Comparison of ENCODE assay signal across 9 cellular contexts in genomic region chr3:11568503-11569155, GRCh38.
DNase-seq lines count a peak whose midpoint lies in the region; ATAC-seq and TF ChIP-seq lines count a peak whose summit lies in the region.
"Had no signal": no experiment of that assay in that cellular context is flagged by ENCODE, and none has a peak within 500 bp of the region (broad histone marks: within the 10 kb centered on the region; RNA-seq: fewer than 3 reads in every experiment).

No MANE protein-coding gene starts in this region.

- H3K4me3 ChIP-seq in gastroesophageal sphincter (peak overlapping the region; percentile 19 to 39), trophoblast cell (ENCODE audit: low read depth, low read length) (no peak overlapping the region)

- peak overlapping the region; percentile 18 for H2BK120ac ChIP-seq in trophoblast cell (ENCODE audit: insufficient read depth, low read length, poor library complexity)

- H3K9me3 ChIP-seq in gastroesophageal sphincter (no peaks in the 10 kb centered on the region), trophoblast cell (ENCODE audit: insufficient read depth, low read depth, low read length) (no peaks in the 10 kb centered on the region)

- H4K8ac ChIP-seq in trophoblast cell (ENCODE audit: low read depth, low read length) = no peak overlapping the region

- WGBS in gastroesophageal sphincter (ENCODE audit: low coverage in 1 of 2), 2 donors = 27 to 34% methylated on average over 5 to 9 of the region's 29 CpGs
- no CpG with 5 or more reads among the region's 29 CpGs for WGBS in trophoblast cell (ENCODE audit: extremely low coverage, insufficient coverage, insufficient read length)

- no peak overlapping the region for H2BK12ac ChIP-seq in trophoblast cell (ENCODE audit: low read length)

- H3K4me1 ChIP-seq in gastroesophageal sphincter (peaks cover 0 to 79% (median 27%) of the 10 kb centered on the region in 3 donors), trophoblast cell (ENCODE audit: control insufficient read depth in 1 of 2, insufficient read depth in 2 of 2, low read length in 2 of 2) (peaks cover 12% of the 10 kb centered on the region in 2 experiments)

- no peak overlapping the region for H3K4me2 ChIP-seq in trophoblast cell (ENCODE audit: low read length)

- H2BK5ac ChIP-seq in trophoblast cell (ENCODE audit: low read depth, low read length, poor library complexity) = no peak overlapping the region

- peak overlapping the region; percentile 1 for H4K91ac ChIP-seq in trophoblast cell (ENCODE audit: low read depth, low read length)

- H3K79me1 ChIP-seq in trophoblast cell (ENCODE audit: low read length) = peaks cover 4% of the 10 kb centered on the region

- H3K27ac ChIP-seq in gastroesophageal sphincter (peak overlapping the region; percentile 76 to 85 (median 84)), trophoblast cell (ENCODE audit: low read depth, low read length) (peak overlapping the region; percentile 65)

- TF ChIP-seq CTCF in gastroesophageal sphincter (IDR thresholded peaks at IDR 0.05) = no peak

- H3K79me2 ChIP-seq in trophoblast cell (ENCODE audit: control insufficient read depth, insufficient read depth, low read length, poor library complexity) = no peaks in the 10 kb centered on the region

- H3K9ac ChIP-seq in trophoblast cell (ENCODE audit: low read length) = no peak overlapping the region

- H3K14ac ChIP-seq in trophoblast cell (ENCODE audit: low read length) = no peak overlapping the region

- H2AFZ ChIP-seq in trophoblast cell (ENCODE audit: insufficient read depth, low read length, poor library complexity) = no peak overlapping the region

- no peak for TF ChIP-seq EP300 in gastroesophageal sphincter (IDR thresholded peaks at IDR 0.05)

- DNase-seq in C1 segment of cervical spinal cord (lab: John Stamatoyannopoulos, UW) = peak in 12 of 14 donors; percentile 25 to 94 (median 52)
- peak; percentile 91 for DNase-seq in T1000 (lab: John Stamatoyannopoulos, UW)
- peak; percentile 68 to 71 for DNase-seq in trophoblast cell
- DNase-seq: NCI-H187 had no signal

- H3K23ac ChIP-seq in trophoblast cell (ENCODE audit: low read length) = no peak overlapping the region

- no peak overlapping the region for H2AK5ac ChIP-seq in trophoblast cell (ENCODE audit: low read length)

- H3K36me3 ChIP-seq in gastroesophageal sphincter (peaks cover 0 to 31% of the 10 kb centered on the region in 2 donors), trophoblast cell (ENCODE audit: control insufficient read depth in 1 of 2, insufficient read depth in 2 of 2, low read length in 2 of 2) (peaks cover 34 to 35% of the 10 kb centered on the region in 2 experiments)

- H4K12ac ChIP-seq in trophoblast cell (ENCODE audit: low read depth, low read length) = no peak overlapping the region

- TF ChIP-seq POLR2A in gastroesophageal sphincter (IDR thresholded peaks at IDR 0.05) = no peak

- no peak overlapping the region for H3K4ac ChIP-seq in trophoblast cell (ENCODE audit: low read depth, low read length)

- H3K18ac ChIP-seq in trophoblast cell (ENCODE audit: low read length) = peak overlapping the region; percentile 27

- no peaks in the 10 kb centered on the region for H3K27me3 ChIP-seq in gastroesophageal sphincter
- H3K27me3 ChIP-seq in trophoblast cell (ENCODE audit: insufficient read depth, low read length) = no peaks in the 10 kb centered on the region

- ATAC-seq in gastroesophageal sphincter (peak; percentile 80), HG03139 (IDR thresholded peaks at IDR 0.05; ENCODE audit: unreplicated experiment) (no peak), HG02623 (IDR thresholded peaks at IDR 0.05; ENCODE audit: unreplicated experiment) (no peak), HG03045 (IDR thresholded peaks at IDR 0.05; ENCODE audit: unreplicated experiment) (no peak)
- no peak for ATAC-seq in activated CD4-positive, CD25-positive, alpha-beta regulatory T cell treated with anti-CD3 and anti-CD28 coated beads, Interleukin-2, amount 50 U/mL, for 24 hours
